2 cellular contexts compared by ENCODE assay signal in genomic region chr4:60757986-60758385, GRCh38.
TF ChIP-seq lines count a peak whose summit lies in the region.

No MANE protein-coding gene starts in this region.

TF ChIP-seq in SK-N-SH treated with all-trans-retinoic acid at 6 μM for 48 hours, 23 proteins besides CTCF, POLR2A, EP300 and RAD21 (continued from another document):
- no peak for TF ChIP-seq CSRNP3 (CRISPR knock-in tag; IDR thresholded peaks at IDR 0.05)
- TF ChIP-seq PATZ1 (CRISPR knock-in tag; IDR thresholded peaks at IDR 0.05; ENCODE audit: borderline replicate concordance), result no peak
- no peak for TF ChIP-seq CSDC2 (CRISPR knock-in tag; IDR thresholded peaks at IDR 0.05)
- TF ChIP-seq BACH2 (CRISPR knock-in tag; IDR thresholded peaks at IDR 0.05; ENCODE audit: borderline replicate concordance), result no peak
- no peak for TF ChIP-seq TCF4 (CRISPR knock-in tag; IDR thresholded peaks at IDR 0.05; ENCODE audit: borderline replicate concordance)
- TF ChIP-seq RARB (CRISPR knock-in tag; IDR thresholded peaks at IDR 0.05), result no peak
- no peak for TF ChIP-seq TOX (CRISPR knock-in tag; IDR thresholded peaks at IDR 0.05; ENCODE audit: borderline replicate concordance)
- no peak for TF ChIP-seq ZNF70 (CRISPR knock-in tag; IDR thresholded peaks at IDR 0.05)
- no peak for TF ChIP-seq CREB5 (CRISPR knock-in tag; IDR thresholded peaks at IDR 0.05; ENCODE audit: low read depth)
- TF ChIP-seq OSR1 (CRISPR knock-in tag; IDR thresholded peaks at IDR 0.05), result no peak
- TF ChIP-seq ZNF565 (CRISPR knock-in tag; conservative IDR thresholded peaks at IDR 0.05; ENCODE audit: low read depth), result no peak
- no peak for TF ChIP-seq POU6F1 (CRISPR knock-in tag; IDR thresholded peaks at IDR 0.05; ENCODE audit: borderline replicate concordance, low read depth)
- TF ChIP-seq ESRRG (CRISPR knock-in tag; IDR thresholded peaks at IDR 0.05), result no peak
- TF ChIP-seq ZFP3 (CRISPR knock-in tag; IDR thresholded peaks at IDR 0.05), result no peak

TF ChIP-seq in WTC11, 78 proteins besides CTCF, POLR2A, EP300 and RAD21 (continued from another document):
- TF ChIP-seq ATF6 (CRISPR knock-in tag; IDR thresholded peaks at IDR 0.05), result no peak
- TF ChIP-seq SMAD3 (CRISPR knock-in tag; IDR thresholded peaks at IDR 0.05; ENCODE audit: borderline replicate concordance), result no peak
TF ChIP-seq in WTC11: peak in this region for 0.
